ENCODE assay signal across 1 cellular context in the genomic region with DNA sequence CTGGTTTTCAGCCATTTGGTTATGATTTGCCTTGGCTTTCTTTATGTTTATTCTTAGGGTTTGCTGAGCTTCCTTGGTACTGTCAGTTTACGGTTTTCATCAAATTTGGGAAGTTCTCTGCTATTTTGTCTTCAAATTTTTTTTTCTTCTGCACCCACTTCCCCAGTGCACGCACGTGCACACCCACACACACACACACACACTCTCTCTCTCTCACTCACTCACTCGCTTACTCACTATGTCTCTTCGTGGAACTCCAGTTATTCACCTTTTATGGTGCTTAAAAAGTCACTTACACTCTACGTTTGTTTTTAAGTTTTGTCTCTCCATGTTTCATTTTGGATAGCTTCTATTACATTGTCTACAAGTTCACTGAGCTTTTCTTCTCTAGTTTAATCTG.
TF ChIP-seq lines count a peak whose summit lies in the region.

No MANE protein-coding gene starts in this region.

TF ChIP-seq in K562, 482 proteins besides CTCF, POLR2A, EP300 and RAD21 (continued from another document):
- no peak for TF ChIP-seq CREB1 (IDR thresholded peaks at IDR 0.05)
- TF ChIP-seq CREB1 (CRISPR knock-in tag; IDR thresholded peaks at IDR 0.05), result no peak
- peak; percentile 92 for TF ChIP-seq BHLHE40 (IDR thresholded peaks at IDR 0.05; ENCODE audit: low read length)
- no peak for TF ChIP-seq NFIX (CRISPR knock-in tag; IDR thresholded peaks at IDR 0.05; ENCODE audit: low read depth)
- no peak for TF ChIP-seq ZNF239 (CRISPR knock-in tag; IDR thresholded peaks at IDR 0.05)
- no peak for TF ChIP-seq ZNF197 (CRISPR knock-in tag; IDR thresholded peaks at IDR 0.05; ENCODE audit: low read depth)
- no peak for TF ChIP-seq TEAD4 (IDR thresholded peaks at IDR 0.05; ENCODE audit: low read length)
- no peak for TF ChIP-seq TEAD4 (CRISPR knock-in tag; IDR thresholded peaks at IDR 0.05; ENCODE audit: borderline replicate concordance)
- peak; percentile 49; the same call in 1 of the 2 replicates for TF ChIP-seq DPF2 (IDR thresholded peaks at IDR 0.05)
- no peak for TF ChIP-seq SREBF1 (IDR thresholded peaks at IDR 0.05; ENCODE audit: borderline replicate concordance, low read depth, low read length)
- TF ChIP-seq, protein P1, sequence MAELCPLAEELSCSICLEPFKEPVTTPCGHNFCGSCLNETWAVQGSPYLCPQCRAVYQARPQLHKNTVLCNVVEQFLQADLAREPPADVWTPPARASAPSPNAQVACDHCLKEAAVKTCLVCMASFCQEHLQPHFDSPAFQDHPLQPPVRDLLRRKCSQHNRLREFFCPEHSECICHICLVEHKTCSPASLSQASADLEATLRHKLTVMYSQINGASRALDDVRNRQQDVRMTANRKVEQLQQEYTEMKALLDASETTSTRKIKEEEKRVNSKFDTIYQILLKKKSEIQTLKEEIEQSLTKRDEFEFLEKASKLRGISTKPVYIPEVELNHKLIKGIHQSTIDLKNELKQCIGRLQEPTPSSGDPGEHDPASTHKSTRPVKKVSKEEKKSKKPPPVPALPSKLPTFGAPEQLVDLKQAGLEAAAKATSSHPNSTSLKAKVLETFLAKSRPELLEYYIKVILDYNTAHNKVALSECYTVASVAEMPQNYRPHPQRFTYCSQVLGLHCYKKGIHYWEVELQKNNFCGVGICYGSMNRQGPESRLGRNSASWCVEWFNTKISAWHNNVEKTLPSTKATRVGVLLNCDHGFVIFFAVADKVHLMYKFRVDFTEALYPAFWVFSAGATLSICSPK (IDR thresholded peaks at IDR 0.05; ENCODE audit: borderline replicate concordance), result no peak
- no peak for TF ChIP-seq ZMIZ1 (IDR thresholded peaks at IDR 0.05; ENCODE audit: low read depth in 2 of 2, low read length in 2 of 2)
- peak in 1 of 2 experiments; percentile 54; a peak in 3 of 4 replicates for TF ChIP-seq MNT (conservative IDR thresholded peaks at IDR 0.05)
- TF ChIP-seq, protein P2, sequence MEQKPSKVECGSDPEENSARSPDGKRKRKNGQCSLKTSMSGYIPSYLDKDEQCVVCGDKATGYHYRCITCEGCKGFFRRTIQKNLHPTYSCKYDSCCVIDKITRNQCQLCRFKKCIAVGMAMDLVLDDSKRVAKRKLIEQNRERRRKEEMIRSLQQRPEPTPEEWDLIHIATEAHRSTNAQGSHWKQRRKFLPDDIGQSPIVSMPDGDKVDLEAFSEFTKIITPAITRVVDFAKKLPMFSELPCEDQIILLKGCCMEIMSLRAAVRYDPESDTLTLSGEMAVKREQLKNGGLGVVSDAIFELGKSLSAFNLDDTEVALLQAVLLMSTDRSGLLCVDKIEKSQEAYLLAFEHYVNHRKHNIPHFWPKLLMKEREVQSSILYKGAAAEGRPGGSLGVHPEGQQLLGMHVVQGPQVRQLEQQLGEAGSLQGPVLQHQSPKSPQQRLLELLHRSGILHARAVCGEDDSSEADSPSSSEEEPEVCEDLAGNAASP (IDR thresholded peaks at IDR 0.05), result no peak
- no peak for TF ChIP-seq SMAD2 (IDR thresholded peaks at IDR 0.05; ENCODE audit: low read depth, low read length)
- TF ChIP-seq DDX20 (tag; IDR thresholded peaks at IDR 0.05; ENCODE audit: low read depth), result no peak
- no peak for TF ChIP-seq CHD4 (IDR thresholded peaks at IDR 0.05; ENCODE audit: insufficient read depth, insufficient replicate concordance, low read depth, low read length, poor library complexity, severe bottlenecking)
- no peak for TF ChIP-seq ZNF668 (CRISPR knock-in tag; IDR thresholded peaks at IDR 0.05)
- TF ChIP-seq, protein P3, sequence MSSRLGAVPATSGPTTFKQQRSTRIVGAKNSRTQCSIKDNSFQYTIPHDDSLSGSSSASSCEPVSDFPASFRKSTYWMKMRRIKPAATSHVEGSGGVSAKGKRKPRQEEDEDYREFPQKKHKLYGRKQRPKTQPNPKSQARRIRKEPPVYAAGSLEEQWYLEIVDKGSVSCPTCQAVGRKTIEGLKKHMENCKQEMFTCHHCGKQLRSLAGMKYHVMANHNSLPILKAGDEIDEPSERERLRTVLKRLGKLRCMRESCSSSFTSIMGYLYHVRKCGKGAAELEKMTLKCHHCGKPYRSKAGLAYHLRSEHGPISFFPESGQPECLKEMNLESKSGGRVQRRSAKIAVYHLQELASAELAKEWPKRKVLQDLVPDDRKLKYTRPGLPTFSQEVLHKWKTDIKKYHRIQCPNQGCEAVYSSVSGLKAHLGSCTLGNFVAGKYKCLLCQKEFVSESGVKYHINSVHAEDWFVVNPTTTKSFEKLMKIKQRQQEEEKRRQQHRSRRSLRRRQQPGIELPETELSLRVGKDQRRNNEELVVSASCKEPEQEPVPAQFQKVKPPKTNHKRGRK (tag; IDR thresholded peaks at IDR 0.05), result no peak
